ENCODE assay signal across 10 cellular contexts in the genomic region with DNA sequence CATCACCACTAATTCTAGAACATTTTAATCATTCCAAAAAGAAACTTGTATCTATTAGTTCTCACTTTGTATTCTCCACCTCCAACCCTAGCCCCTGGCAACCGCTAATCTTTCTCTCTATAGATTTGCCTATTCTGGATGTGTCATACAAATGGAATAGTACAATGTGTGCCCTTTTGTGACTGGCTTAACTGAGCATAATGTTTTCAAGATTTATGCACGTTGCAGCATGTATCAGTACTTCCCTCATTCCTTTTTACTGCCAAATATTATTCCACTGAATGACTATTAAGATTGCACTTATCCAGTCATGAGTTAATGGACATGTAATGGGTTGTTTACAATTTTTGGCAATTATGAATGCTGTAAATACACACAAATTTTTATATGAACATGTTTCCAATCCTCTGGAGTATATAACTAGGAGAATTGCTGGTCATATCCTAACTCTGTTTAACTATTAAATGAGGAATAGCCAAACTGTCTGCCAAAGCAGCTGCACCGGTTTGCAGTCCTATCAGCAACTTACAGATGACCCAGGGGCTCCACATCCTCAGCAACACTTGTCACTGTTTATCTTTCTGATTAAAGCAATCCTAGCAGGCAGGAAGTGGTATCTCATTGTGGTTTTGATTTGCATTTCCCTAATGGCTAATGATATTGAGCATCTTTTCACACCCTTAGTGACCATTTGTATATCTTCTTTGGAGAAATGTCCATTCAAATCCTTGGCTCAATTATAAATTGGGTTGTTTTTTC. TPM values are rescaled to one million over a fixed set of nuclear protein-coding genes. Genes with fewer than 3 reads are reported as not detected.
DNase-seq lines count a peak whose midpoint lies in the region; ATAC-seq, FAIRE-seq and TF ChIP-seq lines count a peak whose summit lies in the region.
"Had no signal": no experiment of that assay in that cellular context is flagged by ENCODE, and none has a peak within 500 bp of the region (broad histone marks: within the 10 kb centered on the region; RNA-seq: fewer than 3 reads in every experiment).

No MANE protein-coding gene starts in this region.

- H3K27me3 ChIP-seq in K562 (ENCODE audit: control insufficient read depth in 2 of 2, insufficient read depth in 2 of 2, low read length in 2 of 2): no peaks in the 10 kb centered on the region
- H3K27me3 ChIP-seq in prostate gland (replicated peaks; ENCODE audit: insufficient read depth): no peaks in the 10 kb centered on the region

- peaks cover 15% of the 10 kb centered on the region for H3K36me3 Mint-ChIP-seq in HFFc6 (ENCODE audit: low read depth)

- peak; percentile 91 for TF ChIP-seq EP300 in K562 (IDR thresholded peaks at IDR 0.05; ENCODE audit: low read length)

- H3K27ac Mint-ChIP-seq in HFFc6: no peak overlapping the region

- peak; percentile 45 to 77 (median 63) for DNase-seq in K562 (ENCODE audit: extremely low read depth in 1 of 4, low spot score in 3 of 4)
- DNase-seq in prostate gland (ENCODE audit: low spot score): no peak
- DNase-seq in HFFc6: no peak
- no peak for DNase-seq in GM20000 (ENCODE audit: low spot score)
- no peak for DNase-seq in MV-4-11 (lab: John Stamatoyannopoulos, UW)
- DNase-seq: stimulated activated CD4-positive, alpha-beta T cell treated with anti-CD3 and anti-CD28 coated beads, Interleukin-1b, Interleukin-23, amount 100 ng/mL, for 48 hours had no signal

- H3K9me3 Mint-ChIP-seq in HFFc6: no peaks in the 10 kb centered on the region

- H3K27ac ChIP-seq in K562 (ENCODE audit: extremely low read depth, low read depth, low read length): no peak overlapping the region
- no peak overlapping the region for H3K27ac ChIP-seq in prostate gland
- H3K27ac ChIP-seq: SK-N-MC had no signal

- POLR2A ChIA-PET in K562 (lab: Yijun Ruan, JAX): interaction anchor here (0.7 to 1.4 kb wide), 4 partner anchors 13 to 41 kb away, joined by 3 to 4 read pairs (median 3); no protein-coding TSS in a partner anchor

- no peak for TF ChIP-seq CTCF in K562 (IDR thresholded peaks at IDR 0.05 in 2 of 3, conservative IDR thresholded peaks at IDR 0.05 in 1 of 3; ENCODE audit: insufficient read depth in 2 of 3, low read depth in 1 of 3, low read length in 3 of 3)
- no peak for TF ChIP-seq CTCF in prostate gland (IDR thresholded peaks at IDR 0.05)
- no peak for TF ChIP-seq CTCF in HFFc6 (IDR thresholded peaks at IDR 0.05)
- TF ChIP-seq CTCF in GM20000 (IDR thresholded peaks at IDR 0.05; ENCODE audit: extremely low read depth, missing control alignments): no peak

- H3K4me1 Mint-ChIP-seq in HFFc6 (ENCODE audit: low read depth): no peaks in the 10 kb centered on the region

- H3K4me1 ChIP-seq in K562 (replicated peaks in 1 of 2; ENCODE audit: control insufficient read depth in 2 of 2, insufficient read depth in 2 of 2, low read length in 2 of 2): peaks cover 0 to 8% of the 10 kb centered on the region in 2 experiments; a peak in 3 of 5 replicates
- no peaks in the 10 kb centered on the region for H3K4me1 ChIP-seq in prostate gland (replicated peaks)

- H3K79me2 ChIP-seq in K562 (ENCODE audit: control insufficient read depth, insufficient read depth, low read length): no peaks in the 10 kb centered on the region

- BruUV-seq in K562 (replicated peaks; lab: Mats Ljungman, UMichigan): no TSS peak

- H3K9me3 ChIP-seq in K562 (replicated peaks; ENCODE audit: control insufficient read depth, insufficient read depth, low read depth, low read length) (peaks cover 3% of the 10 kb centered on the region; the same call in 1 of the 2 replicates), prostate gland (no peaks in the 10 kb centered on the region)

- TF ChIP-seq POLR2A in K562 (conservative IDR thresholded peaks at IDR 0.05) (0 out of 2 replicates have a peak, but pooled peaks have one; percentile 34), prostate gland (IDR thresholded peaks at IDR 0.05) (no peak)

- no peak overlapping the region for H3K4me3 Mint-ChIP-seq in HFFc6

- peaks cover 3% of the 10 kb centered on the region; the same call in 1 of the 2 replicates for H3K27me3 Mint-ChIP-seq in HFFc6 (ENCODE audit: insufficient read depth)

- H3K9me1 ChIP-seq in K562 (ENCODE audit: control insufficient read depth, insufficient read depth, low read length): no peaks in the 10 kb centered on the region

- in situ Hi-C loops in K562 (cut with MboI): no loop called here

- 27% methylated on average over 3 of the region's 3 CpGs for WGBS in K562 (ENCODE audit: insufficient coverage, low coverage, missing lambda C conversion rate)
- WGBS in prostate gland: 72% methylated on average over 3 of the region's 3 CpGs

- H3K4me2 ChIP-seq in K562 (ENCODE audit: insufficient read depth, low read length): no peak overlapping the region

- ATAC-seq in GM18498 (IDR thresholded peaks at IDR 0.05; ENCODE audit: unreplicated experiment) (peak; percentile 90), GM21390 (IDR thresholded peaks at IDR 0.05; ENCODE audit: unreplicated experiment) (peak; percentile 94), HG03442 (IDR thresholded peaks at IDR 0.05; ENCODE audit: unreplicated experiment) (peak; percentile 81), K562 (peak; percentile 85)

- 0 out of 2 replicates have a peak, but pooled peaks cover 2% of the 10 kb centered on the region for H4K20me1 ChIP-seq in K562 (replicated peaks; ENCODE audit: control insufficient read depth, insufficient read depth, low read length)

- intact Hi-C loops in K562 (cut with micrococcal nuclease): no loop called here
- intact Hi-C loops in prostate gland (cut with DNase I): no loop called here

- H2AFZ ChIP-seq in K562 (ENCODE audit: low read depth, low read length): no peak overlapping the region

- peak; percentile 90 for FAIRE-seq in K562 (lab: Jason Lieb, UNC)

- peak in 1 of 2 experiments; percentile 10; a peak in 1 of 4 replicates for TF ChIP-seq RAD21 in K562 (CRISPR knock-in tag; conservative IDR thresholded peaks at IDR 0.05 in 1 of 2, IDR thresholded peaks at IDR 0.05 in 1 of 2)

- H3K36me3 ChIP-seq in K562 (ENCODE audit: control insufficient read depth, insufficient read depth, low read length): peaks cover 5% of the 10 kb centered on the region; the same call in 1 of the 3 replicates
- H3K36me3 ChIP-seq in prostate gland: no peaks in the 10 kb centered on the region

- H3K4me3 ChIP-seq in K562: no peak overlapping the region
- no peak overlapping the region for H3K4me3 ChIP-seq in prostate gland
- H3K4me3 ChIP-seq: SK-N-MC had no signal

- H3K9ac ChIP-seq in K562 (ENCODE audit: insufficient read depth in 1 of 2, low read depth in 2 of 2, low read length in 2 of 2): no peak overlapping the region

- CTCF ChIA-PET in K562 (lab: Yijun Ruan, JAX; ENCODE audit: low intra/inter-chr PET ratio): no interaction called here

TF ChIP-seq in K562, 482 proteins besides CTCF, POLR2A, EP300 and RAD21 (continues in another document):
- TF ChIP-seq, protein P1, sequence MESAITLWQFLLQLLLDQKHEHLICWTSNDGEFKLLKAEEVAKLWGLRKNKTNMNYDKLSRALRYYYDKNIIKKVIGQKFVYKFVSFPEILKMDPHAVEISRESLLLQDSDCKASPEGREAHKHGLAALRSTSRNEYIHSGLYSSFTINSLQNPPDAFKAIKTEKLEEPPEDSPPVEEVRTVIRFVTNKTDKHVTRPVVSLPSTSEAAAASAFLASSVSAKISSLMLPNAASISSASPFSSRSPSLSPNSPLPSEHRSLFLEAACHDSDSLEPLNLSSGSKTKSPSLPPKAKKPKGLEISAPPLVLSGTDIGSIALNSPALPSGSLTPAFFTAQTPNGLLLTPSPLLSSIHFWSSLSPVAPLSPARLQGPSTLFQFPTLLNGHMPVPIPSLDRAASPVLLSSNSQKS (CRISPR knock-in tag; IDR thresholded peaks at IDR 0.05): no peak
- no peak; the same call in 1 of the 2 replicates for TF ChIP-seq CXXC5 (CRISPR knock-in tag; IDR thresholded peaks at IDR 0.05)
- TF ChIP-seq ZNF384 (IDR thresholded peaks at IDR 0.05; ENCODE audit: low read depth, low read length): no peak
- no peak for TF ChIP-seq POLR2AphosphoS2 (IDR thresholded peaks at IDR 0.05; ENCODE audit: low read length)
- TF ChIP-seq E2F3 (CRISPR knock-in tag; IDR thresholded peaks at IDR 0.05): no peak
- TF ChIP-seq, protein P2, sequence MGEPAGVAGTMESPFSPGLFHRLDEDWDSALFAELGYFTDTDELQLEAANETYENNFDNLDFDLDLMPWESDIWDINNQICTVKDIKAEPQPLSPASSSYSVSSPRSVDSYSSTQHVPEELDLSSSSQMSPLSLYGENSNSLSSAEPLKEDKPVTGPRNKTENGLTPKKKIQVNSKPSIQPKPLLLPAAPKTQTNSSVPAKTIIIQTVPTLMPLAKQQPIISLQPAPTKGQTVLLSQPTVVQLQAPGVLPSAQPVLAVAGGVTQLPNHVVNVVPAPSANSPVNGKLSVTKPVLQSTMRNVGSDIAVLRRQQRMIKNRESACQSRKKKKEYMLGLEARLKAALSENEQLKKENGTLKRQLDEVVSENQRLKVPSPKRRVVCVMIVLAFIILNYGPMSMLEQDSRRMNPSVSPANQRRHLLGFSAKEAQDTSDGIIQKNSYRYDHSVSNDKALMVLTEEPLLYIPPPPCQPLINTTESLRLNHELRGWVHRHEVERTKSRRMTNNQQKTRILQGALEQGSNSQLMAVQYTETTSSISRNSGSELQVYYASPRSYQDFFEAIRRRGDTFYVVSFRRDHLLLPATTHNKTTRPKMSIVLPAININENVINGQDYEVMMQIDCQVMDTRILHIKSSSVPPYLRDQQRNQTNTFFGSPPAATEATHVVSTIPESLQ (CRISPR knock-in tag; IDR thresholded peaks at IDR 0.05): no peak
- peak; percentile 62 for TF ChIP-seq FOSL1 (tag; conservative IDR thresholded peaks at IDR 0.05)

RNA-seq across cellular contexts. Expression of a gene that starts 42.9 kb away (rescaled TPM):
- 8.7 and 44.1 TPM in 2 replicates for total RNA-seq in K562 (2011; cell fraction: chromatin; rRNA removed; ENCODE audit: low replicate concordance)
- total RNA-seq in K562 (2011; cell fraction: nucleolus; rRNA removed): 2.3 and 4.2 TPM in 2 replicates
- total RNA-seq in K562 (2011; cell fraction: nucleoplasm; rRNA removed): 9.3 and 20.2 TPM in 2 replicates
- total RNA-seq in K562 (2014; rRNA removed): 11.4 and 24.7 TPM in 2 replicates
- 36.0 and 43.2 TPM in 2 replicates for total RNA-seq in K562 (2014; rRNA removed; fragmentation: Illumina TruSeq; extraction: Trizol)
- total RNA-seq in K562 (2015; rRNA removed; fragmentation: Illumina TruSeq; extraction: Trizol): 25.1 and 28.2 TPM in 2 replicates
- total RNA-seq in K562 (2021): 38.5 and 39.7 TPM in 2 replicates
- 23.3 and 27.7 TPM in 2 replicates for polyA plus RNA-seq in K562 (2011; rRNA removed)
- polyA plus RNA-seq in K562 (2011; cell fraction: cytosol; rRNA removed): 1.8 and 5.1 TPM in 2 replicates
- polyA plus RNA-seq in K562 (2011; cell fraction: nucleus; rRNA removed): 5.1 and 9.7 TPM in 2 replicates
- polyA plus RNA-seq in K562 (2012): 16.6 and 23.8 TPM in 2 replicates
- 27.3 and 31.5 TPM in 2 replicates for polyA plus RNA-seq in K562 (2014; fragmentation: Illumina TruSeq; extraction: Trizol)
- 10 to 100 TPM; 24.9 to 46.8 TPM for polyA plus RNA-seq in K562 (2014; fragmentation: Nextera tagmentation; extraction: Ambion mirVana)
- polyA plus RNA-seq in K562 (2014; rRNA removed): 20.1 and 20.3 TPM in 2 replicates
- 78.5 and 91.3 TPM in 2 replicates for polyA minus RNA-seq in K562 (2011; rRNA and poly(A)+ RNA removed)
- 18.5 and 19.9 TPM in 2 replicates for polyA minus RNA-seq in K562 (2011; cell fraction: cytosol; rRNA and poly(A)+ RNA removed)
- polyA minus RNA-seq in K562 (2011; cell fraction: nucleus; rRNA and poly(A)+ RNA removed): 7.5 and 12.6 TPM in 2 replicates
- 10 to 100 TPM; 25.5 to 25.6 TPM for total RNA-seq in prostate gland
- 10 to 100 TPM; 46.1 to 56.9 (median 52.2) TPM for total RNA-seq in HFFc6 (2021; fragmentation: NEBNext Ultra II Directional; extraction: Animal tissue kit (Norgen Biotek cat#: 25700))

Comparison
In these comparisons a context has a peak if more than half of its experiments do, and no peak if none do; other contexts are left out.
1. DNase-seq: peak in K562 (4 of 4); none in prostate gland (single experiment), HFFc6 (single experiment), GM20000 (single experiment) and MV-4-11 (single experiment).
2. Peak in every context shown above with its lines, with median percentiles within 50 percentile points of each other: ATAC-seq.